26 cellular contexts compared by ENCODE assay signal in the genomic region with DNA sequence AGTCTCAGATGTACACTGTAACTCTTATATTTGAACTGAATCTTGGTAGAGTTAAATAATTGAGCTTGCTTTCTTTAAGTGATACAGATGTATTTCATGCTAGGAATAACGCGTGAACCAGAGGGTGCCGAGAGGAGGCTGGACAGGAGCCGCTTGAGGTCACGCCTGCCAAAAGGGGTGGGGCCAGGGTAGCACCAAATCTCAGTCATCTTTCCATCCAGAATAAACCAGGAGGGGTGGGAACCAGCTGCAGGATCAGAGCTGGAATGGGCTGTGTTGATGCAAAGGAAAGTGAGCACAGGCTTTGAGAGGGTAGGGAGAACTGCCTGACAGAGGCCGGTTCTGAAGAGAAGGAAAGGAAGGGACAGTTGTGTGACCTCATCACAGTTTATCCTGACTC.
"Had no signal": no experiment of that assay in that cellular context is flagged by ENCODE, and none has a peak within 500 bp of the region (broad histone marks: within the 10 kb centered on the region; RNA-seq: fewer than 3 reads in every experiment).

No MANE protein-coding gene starts in this region.

- H3K27me3 ChIP-seq: hepatocyte, pancreas, right lobe of liver, testis, thyroid gland, transverse colon, upper lobe of left lung had no signal

- DNase-seq: head of caudate nucleus; islet precursor cell; mesendoderm; naive B cell; natural killer cell; nucleus accumbens; pancreas; posterior cingulate gyrus; right lobe of liver; stimulated activated CD4-positive, alpha-beta T cell treated with anti-CD3 and anti-CD28 coated beads, Interleukin-12 subunit alpha, Interleukin-12 subunit beta, amount 100 ng/mL, for 4 hours; stimulated activated CD4-positive, alpha-beta T cell treated with anti-CD3 and anti-CD28 coated beads, Interleukin-15, amount 100 ng/mL, for 24 hours; stimulated activated CD4-positive, alpha-beta T cell treated with anti-CD3 and anti-CD28 coated beads, Interleukin-2, amount 100 ng/mL, for 24 hours; stimulated activated CD4-positive, alpha-beta T cell treated with anti-CD3 and anti-CD28 coated beads, Interleukin-4, amount 100 ng/mL, for 1 hour; stimulated activated naive B cell treated with anti-CD40 and anti-IgM and Interleukin-4, amounts not matched to agents 10 μg/mL and 1 μg/mL and 100 μg/mL, for 72 hours; stimulated activated naive CD8-positive, alpha-beta T cell treated with anti-CD3 and anti-CD28 coated beads, Interleukin-15, Interleukin-2, amounts not matched to agents 100 U/mL and 50 U/mL, for 24 hours; stomach; testis; thyroid gland; transverse colon; upper lobe of left lung had no signal

- H3K4me1 Mint-ChIP-seq: naive B cell; stimulated activated naive B cell treated with anti-CD40 and anti-IgM and Interleukin-4, amounts not matched to agents 10 μg/mL and 1 μg/mL and 100 μg/mL, for 72 hours had no signal

- H3K4me3 Mint-ChIP-seq: mesothelial cell of epicardium; natural killer cell; stimulated activated naive B cell treated with anti-CD40 and anti-IgM and Interleukin-4, amounts not matched to agents 10 μg/mL and 1 μg/mL and 100 μg/mL, for 72 hours had no signal

- H3K4me1 ChIP-seq: pancreas, prostate gland, right lobe of liver, stomach, testis, thyroid gland, transverse colon, upper lobe of left lung had no signal

- H3K4me3 ChIP-seq: hepatocyte, lung, pancreas, prostate gland, right lobe of liver, skin epidermis, stomach, testis, thyroid gland, transverse colon, upper lobe of left lung had no signal

- H3K27ac ChIP-seq: hepatocyte, pancreas, prostate gland, right lobe of liver, skin epidermis, stomach, testis, thyroid gland, transverse colon, upper lobe of left lung had no signal

- ATAC-seq: left lobe of liver; natural killer cell; pancreas; right lobe of liver; stimulated activated naive B cell treated with anti-CD40 and anti-IgM and Interleukin-4, amounts not matched to agents 10 μg/mL and 1 μg/mL and 100 μg/mL, for 72 hours; stimulated activated naive CD8-positive, alpha-beta T cell treated with anti-CD3 and anti-CD28 coated beads, Interleukin-15, Interleukin-2, amounts not matched to agents 100 U/mL and 50 U/mL, for 24 hours had no signal

- H3K36me3 ChIP-seq: pancreas, prostate gland, right lobe of liver, stomach, thyroid gland, transverse colon, upper lobe of left lung had no signal

- H3K9me3 Mint-ChIP-seq: natural killer cell had no signal

- H3K36me3 Mint-ChIP-seq: mesothelial cell of epicardium, natural killer cell had no signal

- H3K27ac Mint-ChIP-seq: naive B cell; natural killer cell; stimulated activated naive B cell treated with anti-CD40 and anti-IgM and Interleukin-4, amounts not matched to agents 10 μg/mL and 1 μg/mL and 100 μg/mL, for 72 hours had no signal

- H3K9me3 ChIP-seq: pancreas, prostate gland, right lobe of liver, testis, thyroid gland, transverse colon, upper lobe of left lung had no signal
